9 cellular contexts compared by ENCODE assay signal in genomic region chr3:42300013-42300412, GRCh38. TPM values are rescaled to one million over a fixed set of nuclear protein-coding genes. Genes with fewer than 3 reads are reported as not detected.
DNase-seq lines count a peak whose midpoint lies in the region; ATAC-seq and TF ChIP-seq lines count a peak whose summit lies in the region.
"Had no signal": no experiment of that assay in that cellular context is flagged by ENCODE, and none has a peak within 500 bp of the region (broad histone marks: within the 10 kb centered on the region; RNA-seq: fewer than 3 reads in every experiment).

No MANE protein-coding gene starts in this region.

- TF ChIP-seq POLR2A in erythroblast (IDR thresholded peaks at IDR 0.05; ENCODE audit: low read length), result no peak
- no peak for TF ChIP-seq POLR2A in spleen (IDR thresholded peaks at IDR 0.05)

- H4K20me1 ChIP-seq in H9 (ENCODE audit: control insufficient read depth, insufficient read depth, insufficient read length), result no peaks in the 10 kb centered on the region

- H3K36me3 Mint-ChIP-seq in H9 (ENCODE audit: insufficient read depth in 1 of 3, low read depth in 3 of 3), result no peaks in the 10 kb centered on the region

- H2AK5ac ChIP-seq in H9 (ENCODE audit: insufficient read length, low read length), result no peak overlapping the region

- H3K27me3 ChIP-seq in H9 (ENCODE audit: insufficient read depth, low read length) (no peaks in the 10 kb centered on the region), spleen (replicated peaks in 1 of 7) (no peaks in the 10 kb centered on the region)

- H2BK12ac ChIP-seq in H9 (ENCODE audit: insufficient read length, low read depth, low read length), result no peak overlapping the region

- no peak overlapping the region for H4K5ac ChIP-seq in H9 (ENCODE audit: insufficient read length, low read depth, low read length)

- no peaks in the 10 kb centered on the region for H3K36me3 ChIP-seq in spleen

- H3K9ac ChIP-seq in H9 (ENCODE audit: extremely low read depth, insufficient read length, low read length), result no peak overlapping the region

- H3K27me3 Mint-ChIP-seq in H9 (ENCODE audit: low read depth), result peaks cover 9% of the 10 kb centered on the region

- H3K14ac ChIP-seq in H9 (ENCODE audit: insufficient read depth, low read length), result no peak overlapping the region

- no peak overlapping the region for H4K8ac ChIP-seq in H9 (replicated peaks; ENCODE audit: insufficient read length, low read depth, low read length)

- no peak overlapping the region for H3K27ac Mint-ChIP-seq in H9

- no peak overlapping the region for H3T11ph ChIP-seq in H9 (ENCODE audit: low read length)

- H3K4me2 ChIP-seq in H9 (ENCODE audit: insufficient read depth, insufficient read length, low read length), result no peak overlapping the region

- TF ChIP-seq CTCF in H9 (conservative IDR thresholded peaks at IDR 0.05), result no peak
- no peak for TF ChIP-seq CTCF in retinal pigment epithelial cell (conservative IDR thresholded peaks at IDR 0.05; ENCODE audit: low read depth, low read length)
- no peak for TF ChIP-seq CTCF in spleen (IDR thresholded peaks at IDR 0.05 in 8 of 11, conservative IDR thresholded peaks at IDR 0.05 in 3 of 11)

- no CpG with 5 or more reads among the region's 3 CpGs for WGBS in H9 (ENCODE audit: extremely low coverage, insufficient read length, low lambda C conversion rate)
- 41 to 64% (median 56%) methylated on average over 3 of the region's 3 CpGs for WGBS in spleen, 5 donors

- no peak overlapping the region for H3K27ac ChIP-seq in H9 (ENCODE audit: insufficient read length, low read depth, low read length)
- H3K27ac ChIP-seq in spleen, result no peak overlapping the region
- H3K27ac ChIP-seq: VCaP had no signal

- H3K4me1 Mint-ChIP-seq in H9, result 0 out of 4 replicates have a peak, but pooled peaks cover 0 to 2% of the 10 kb centered on the region in 2 experiments

- H2BK5ac ChIP-seq in H9 (ENCODE audit: insufficient read length, low read length), result no peak overlapping the region

- intact Hi-C loops in spleen (cut with DNase I; ENCODE audit: low total_unique reads), result no loop called here

- ATAC-seq in HG02610 (IDR thresholded peaks at IDR 0.05; ENCODE audit: unreplicated experiment) (no peak), HG03159 (IDR thresholded peaks at IDR 0.05; ENCODE audit: unreplicated experiment) (no peak)

- DNase-seq in H9 (peak; percentile 42), NCI-H460 (ENCODE audit: extremely low read depth, low read depth) (peak; percentile 26), erythroblast (lab: John Stamatoyannopoulos, UW) (peak; percentile 10 to 16), retinal pigment epithelial cell (ENCODE audit: low read depth) (peak; percentile 3), NCI-H2196 (lab: John Stamatoyannopoulos, UW; ENCODE audit: unreplicated experiment) (no peak), spleen (no peak)

- no peak overlapping the region for H3K4me3 Mint-ChIP-seq in H9

- H3K4me1 ChIP-seq in H9 (ENCODE audit: insufficient read depth, low read length) (no peaks in the 10 kb centered on the region), spleen (peaks cover 0 to 15% (median 4%) of the 10 kb centered on the region in 6 donors)

- no peaks in the 10 kb centered on the region for H3K23me2 ChIP-seq in H9 (ENCODE audit: insufficient read length, low read depth, low read length, poor library complexity, severe bottlenecking)

- no peak overlapping the region for H3K4ac ChIP-seq in H9 (ENCODE audit: low read depth, low read length)

- H4K91ac ChIP-seq in H9 (ENCODE audit: insufficient read length, low read depth, low read length), result no peak overlapping the region

- no peaks in the 10 kb centered on the region for H3K79me2 ChIP-seq in H9 (ENCODE audit: insufficient read depth, low read length)

- H3K23ac ChIP-seq in H9 (ENCODE audit: insufficient read length, low read depth, low read length), result no peak overlapping the region

- no peak overlapping the region for H2BK15ac ChIP-seq in H9 (ENCODE audit: low read depth, low read length)

- H3K9me3 Mint-ChIP-seq in H9, result no peaks in the 10 kb centered on the region; a peak in 2 of 5 replicates

- no peak overlapping the region for H2BK120ac ChIP-seq in H9 (ENCODE audit: low read depth, low read length, poor library complexity, severe bottlenecking)

- H3K4me3 ChIP-seq in retinal pigment epithelial cell (ENCODE audit: low read length) (no peak overlapping the region), spleen (no peak overlapping the region)

- H2BK20ac ChIP-seq in H9 (ENCODE audit: low read depth, low read length, poor library complexity, severe bottlenecking), result no peak overlapping the region

- H3K9me3 ChIP-seq in H9 (ENCODE audit: control insufficient read depth, low read depth, low read length) (no peaks in the 10 kb centered on the region), spleen (no peaks in the 10 kb centered on the region)

- H3K79me1 ChIP-seq in H9 (ENCODE audit: insufficient read depth, low read depth, low read length, poor library complexity, severe bottlenecking), result no peaks in the 10 kb centered on the region

- H3K56ac ChIP-seq in H9 (ENCODE audit: insufficient read length, low read depth, low read length), result no peak overlapping the region

- H3K18ac ChIP-seq in H9 (ENCODE audit: insufficient read length, low read depth, low read length), result no peak overlapping the region

- H2AFZ ChIP-seq in H9 (ENCODE audit: low read length), result no peak overlapping the region

RNA-seq across cellular contexts. Expression of gene CCK, which starts 34.0 kb away (rescaled TPM):
- total RNA-seq in H9 (2021), result 0.37 and 0.42 TPM in 2 replicates
- total RNA-seq in NCI-H460 (2014; rRNA removed; shearing (Covaris generic)), result not detected in 2 replicates
- not detected in 2 replicates for polyA plus RNA-seq in NCI-H460 (2014; cell fraction: nucleus; rRNA removed)
- not detected for total RNA-seq in spleen
- polyA plus RNA-seq in spleen, result not detected

Comparison
In these comparisons a context has a peak if more than half of its experiments do, and no peak if none do; other contexts are left out.
1. DNase-seq: peak in H9 (single experiment), NCI-H460 (single experiment), erythroblast (2 of 2) and retinal pigment epithelial cell (single experiment); none in NCI-H2196 (single experiment) and spleen (single experiment).